Comparison of ENCODE assay signal across 26 cellular contexts in genomic region chr3:25483456-25483855, GRCh38. TPM values are rescaled to one million over a fixed set of nuclear protein-coding genes. Genes with fewer than 3 reads are reported as not detected.
DNase-seq lines count a peak whose midpoint lies in the region; ATAC-seq and TF ChIP-seq lines count a peak whose summit lies in the region.
"Had no signal": no experiment of that assay in that cellular context is flagged by ENCODE, and none has a peak within 500 bp of the region (broad histone marks: within the 10 kb centered on the region; RNA-seq: fewer than 3 reads in every experiment).

No MANE protein-coding gene starts in this region.

- intact Hi-C loops in heart left ventricle (cut with DNase I) (no loop called here), adrenal gland (cut with DNase I) (no loop called here)

- TF ChIP-seq CTCF in VCaP (conservative IDR thresholded peaks at IDR 0.05) (no peak), heart left ventricle (IDR thresholded peaks at IDR 0.05) (no peak), adrenal gland (IDR thresholded peaks at IDR 0.05) (no peak)

- no peak for TF ChIP-seq POLR2A in heart left ventricle (IDR thresholded peaks at IDR 0.05)
- no peak for TF ChIP-seq POLR2A in adrenal gland (IDR thresholded peaks at IDR 0.05)

- 32 to 54% (median 38%) methylated on average over 1 of the region's 1 CpG for WGBS in heart left ventricle, 4 donors
- WGBS in adrenal gland, 4 donors = 52 to 68% (median 56%) methylated on average over 1 of the region's 1 CpG

- no peaks in the 10 kb centered on the region for H3K4me1 Mint-ChIP-seq in activated naive CD4-positive, alpha-beta T cell treated with anti-CD3 and anti-CD28 coated beads, Interleukin-2, amount 10 ng/mL, durations not matched to agents 7 days and 5 days
- H3K4me1 Mint-ChIP-seq: T-cell had no signal

- peak overlapping the region; percentile 15 for H2AFZ ChIP-seq in ACC112 (ENCODE audit: low read length, unreplicated experiment)

- ATAC-seq in heart left ventricle (peak in 3 of 4 donors; percentile 25 to 46 (median 39)), GM21717 (IDR thresholded peaks at IDR 0.05; ENCODE audit: unreplicated experiment) (no peak)
- ATAC-seq: esophagus mucosa, left lung, mucosa of descending colon, T-cell had no signal

- CTCF ChIA-PET in activated naive CD4-positive, alpha-beta T cell treated with anti-CD3 and anti-CD28 coated beads, Interleukin-2, amount 10 ng/mL, durations not matched to agents 7 days and 5 days (lab: Charles Lee) = no interaction called here

- no peaks in the 10 kb centered on the region for H3K27me3 Mint-ChIP-seq in activated naive CD4-positive, alpha-beta T cell treated with anti-CD3 and anti-CD28 coated beads, Interleukin-2, amount 10 ng/mL, durations not matched to agents 7 days and 5 days
- H3K27me3 Mint-ChIP-seq: T-cell had no signal

- H3K36me3 Mint-ChIP-seq in activated naive CD4-positive, alpha-beta T cell treated with anti-CD3 and anti-CD28 coated beads, Interleukin-2, amount 10 ng/mL, durations not matched to agents 7 days and 5 days = no peaks in the 10 kb centered on the region
- H3K36me3 Mint-ChIP-seq: T-cell had no signal

- peaks cover 14% of the 10 kb centered on the region for H3K4me1 ChIP-seq in ACC112 (ENCODE audit: control insufficient read depth, insufficient read depth, low read length, unreplicated experiment)
- peaks cover 0 to 90% (median 38%) of the 10 kb centered on the region in 12 donors for H3K4me1 ChIP-seq in heart left ventricle
- peaks cover 0 to 34% of the 10 kb centered on the region in 2 donors for H3K4me1 ChIP-seq in adrenal gland (replicated peaks in 1 of 2)
- H3K4me1 ChIP-seq: BLaER1, left lung had no signal

- H3K27me3 ChIP-seq in ACC112 (ENCODE audit: insufficient read depth, low read length) = no peaks in the 10 kb centered on the region
- H3K27me3 ChIP-seq in heart left ventricle = no peaks in the 10 kb centered on the region
- no peaks in the 10 kb centered on the region for H3K27me3 ChIP-seq in adrenal gland
- H3K27me3 ChIP-seq: BLaER1, left lung had no signal

- no peak for DNase-seq in heart left ventricle
- DNase-seq in mucosa of gallbladder (ENCODE audit: low spot score) = peak; percentile 16
- DNase-seq in OCI-M1 (lab: John Stamatoyannopoulos, UW) = no peak
- no peak for DNase-seq in adrenal gland
- no peak for DNase-seq in activated naive CD4-positive, alpha-beta T cell treated with anti-CD3 and anti-CD28 coated beads, Interleukin-2, amount 10 ng/mL, durations not matched to agents 7 days and 5 days
- DNase-seq: activated CD4-positive, alpha-beta T cell treated with anti-CD3 and anti-CD28 coated beads, Interleukin-2, amount 50 U/mL, for 1 hour; activated CD8-positive, alpha-beta memory T cell treated with anti-CD3 and anti-CD28 coated beads, Interleukin-2, amount 50 U/mL, for 48 hours; activated effector memory CD4-positive, alpha-beta T cell treated with anti-CD3 and anti-CD28 coated beads, Interleukin-2, amount 50 U/mL, for 16 hours; amniotic stem cell; Calu3; cerebellar nuclear complex; effector CD8-positive, alpha-beta T cell; KBM-7; left lung; mucosa of descending colon; MV-4-11; NCI-H1694 treated with DMSO at 0.1 percent for 48 hours; SHP77 treated with DMSO at 0.1 percent for 48 hours; stimulated activated CD8-positive, alpha-beta memory T cell treated with anti-CD3 and anti-CD28 coated beads, Interleukin-4, amount 100 ng/mL, for 48 hours; T-cell had no signal

- no peak overlapping the region for H3K27ac ChIP-seq in ACC112 (ENCODE audit: low read depth, low read length)
- peak overlapping the region; percentile 53 for H3K27ac ChIP-seq in VCaP
- H3K27ac ChIP-seq in heart left ventricle = peak overlapping the region in 7 of 12 donors; percentile 4 to 52 (median 27)
- H3K27ac ChIP-seq in adrenal gland = no peak overlapping the region
- H3K27ac ChIP-seq: BLaER1, left lung had no signal

- no peaks in the 10 kb centered on the region for H3K79me2 ChIP-seq in ACC112 (ENCODE audit: control insufficient read depth, insufficient read depth, low read length, unreplicated experiment)

- H3K4me3 ChIP-seq in ACC112 (ENCODE audit: low read depth, low read length) (no peak overlapping the region), heart left ventricle (peak overlapping the region in 1 of 12 donors; percentile 0), adrenal gland (no peak overlapping the region)
- H3K4me3 ChIP-seq: BLaER1, left lung, mucosa of descending colon had no signal

- no peak overlapping the region for H3K27ac Mint-ChIP-seq in activated naive CD4-positive, alpha-beta T cell treated with anti-CD3 and anti-CD28 coated beads, Interleukin-2, amount 10 ng/mL, durations not matched to agents 7 days and 5 days
- H3K27ac Mint-ChIP-seq: T-cell had no signal

- no peaks in the 10 kb centered on the region for H3K9me3 ChIP-seq in heart left ventricle
- H3K9me3 ChIP-seq in adrenal gland (replicated peaks in 1 of 3) = no peaks in the 10 kb centered on the region
- H3K9me3 ChIP-seq: BLaER1, left lung, mucosa of descending colon had no signal

- no peaks in the 10 kb centered on the region for H3K9me3 Mint-ChIP-seq in activated naive CD4-positive, alpha-beta T cell treated with anti-CD3 and anti-CD28 coated beads, Interleukin-2, amount 10 ng/mL, durations not matched to agents 7 days and 5 days
- H3K9me3 Mint-ChIP-seq: T-cell had no signal

- H3K36me3 ChIP-seq in ACC112 (ENCODE audit: insufficient read depth, low read length) (no peaks in the 10 kb centered on the region), heart left ventricle (no peaks in the 10 kb centered on the region), adrenal gland (replicated peaks in 1 of 2) (no peaks in the 10 kb centered on the region)
- H3K36me3 ChIP-seq: BLaER1, left lung had no signal

- no peak overlapping the region for H3K4me3 Mint-ChIP-seq in activated naive CD4-positive, alpha-beta T cell treated with anti-CD3 and anti-CD28 coated beads, Interleukin-2, amount 10 ng/mL, durations not matched to agents 7 days and 5 days
- H3K4me3 Mint-ChIP-seq: T-cell had no signal

RNA-seq across cellular contexts. Expression of gene RARB, which starts 55.4 kb away (rescaled TPM):
- 10 to 100 TPM; 11.3 to 21.0 (median 17.3) TPM for total RNA-seq in heart left ventricle
- 1 to 10 TPM; 4.3 to 6.9 TPM for polyA plus RNA-seq in heart left ventricle
- total RNA-seq in mucosa of gallbladder = 12.9 TPM
- total RNA-seq in adrenal gland = 10 to 100 TPM in 5 of 8 donors, 1 to 10 TPM in 3; 4.3 to 23.3 (median 11.0) TPM
- polyA plus RNA-seq in adrenal gland = 1 to 10 TPM; 1.7 to 8.1 (median 7.7) TPM
- total RNA-seq: OCI-LY7, T-cell had no signal

Comparison
In these comparisons a context has a peak if more than half of its experiments do, and no peak if none do; other contexts are left out.
1. H3K27ac ChIP-seq: peak in VCaP (single experiment) and heart left ventricle (7 of 12); none in ACC112 (single experiment) and adrenal gland (0 of 5).